ENCODE assay signal across 8 cellular contexts in genomic region chr19:10271543-10272086, GRCh38. TPM values are rescaled to one million over a fixed set of nuclear protein-coding genes. Genes with fewer than 3 reads are reported as not detected.
A peak's percentile ranks its signal among the peaks of the same experiment; 100 is the strongest.
DNase-seq lines count a peak whose midpoint lies in the region; ATAC-seq, FAIRE-seq and TF ChIP-seq lines count a peak whose summit lies in the region.

No MANE protein-coding gene starts in this region.

- ATAC-seq in GM19397 (IDR thresholded peaks at IDR 0.05; ENCODE audit: unreplicated experiment) (peak; percentile 33), HG02981 (IDR thresholded peaks at IDR 0.05; ENCODE audit: unreplicated experiment) (no peak)

- peak overlapping the region; percentile 41 for H3K4me3 ChIP-seq in NT2/D1 (ENCODE audit: insufficient read length, low read depth)
- peak overlapping the region; percentile 37 for H3K4me3 ChIP-seq in colonic mucosa
- H3K4me3 ChIP-seq in neural progenitor cell: no peak overlapping the region

- no peaks in the 10 kb centered on the region for H4K20me1 ChIP-seq in neural progenitor cell (ENCODE audit: low read depth)

- no peaks in the 10 kb centered on the region for H3K36me3 Mint-ChIP-seq in neural progenitor cell

- H3K27ac Mint-ChIP-seq in neural progenitor cell: no peak overlapping the region

- H3K27ac ChIP-seq in colonic mucosa: peak overlapping the region; percentile 81
- no peak overlapping the region for H3K27ac ChIP-seq in neural progenitor cell

- no peaks in the 10 kb centered on the region for H3K9me3 ChIP-seq in NT2/D1 (ENCODE audit: insufficient read depth, low read length)
- H3K9me3 ChIP-seq in colonic mucosa: no peaks in the 10 kb centered on the region
- H3K9me3 ChIP-seq in neural progenitor cell (ENCODE audit: low read depth): no peaks in the 10 kb centered on the region

- H3K27me3 ChIP-seq in NT2/D1 (ENCODE audit: insufficient read depth, insufficient read length) (peaks cover 13% of the 10 kb centered on the region), colonic mucosa (no peaks in the 10 kb centered on the region), neural progenitor cell (peaks cover 61% of the 10 kb centered on the region)

- FAIRE-seq in GM19239 (lab: Jason Lieb, UNC) (no peak), HTR-8/SVneo (lab: Jason Lieb, UNC) (no peak)

- H3K27me3 Mint-ChIP-seq in neural progenitor cell (ENCODE audit: insufficient read depth, low read depth): peaks cover 34% of the 10 kb centered on the region

- H3K4me3 Mint-ChIP-seq in neural progenitor cell: peak overlapping the region; percentile 35

- H3K9ac ChIP-seq in NT2/D1 (ENCODE audit: insufficient read length, low read depth): peak overlapping the region; percentile 62
- H3K9ac ChIP-seq in colonic mucosa (ENCODE audit: low read depth in 2 of 2, low read length in 2 of 2): peak overlapping the region; percentile 63 to 78
- no peak overlapping the region for H3K9ac ChIP-seq in neural progenitor cell

- intact Hi-C loops in colonic mucosa (cut with DNase I): no loop called here

- H3K4me2 ChIP-seq in neural progenitor cell: no peak overlapping the region

- H2AFZ ChIP-seq in neural progenitor cell (replicated peaks): no peak overlapping the region

- no peaks in the 10 kb centered on the region for H3K4me1 Mint-ChIP-seq in neural progenitor cell

- H3K4me1 ChIP-seq in NT2/D1 (ENCODE audit: insufficient read depth, insufficient read length): peaks cover 11% of the 10 kb centered on the region
- H3K4me1 ChIP-seq in colonic mucosa: peaks cover 9% of the 10 kb centered on the region
- H3K4me1 ChIP-seq in neural progenitor cell: no peaks in the 10 kb centered on the region

- no peak for TF ChIP-seq CTCF in colonic mucosa (IDR thresholded peaks at IDR 0.05)
- TF ChIP-seq CTCF in neural progenitor cell (IDR thresholded peaks at IDR 0.05): no peak

- H3K9me3 Mint-ChIP-seq in neural progenitor cell: no peaks in the 10 kb centered on the region

- H3K79me2 ChIP-seq in neural progenitor cell (ENCODE audit: low read depth): no peaks in the 10 kb centered on the region

- H3F3A ChIP-seq in neural progenitor cell (ENCODE audit: low read depth): peaks cover 18% of the 10 kb centered on the region

- DNase-seq in CD1c-positive myeloid dendritic cell (ENCODE audit: extremely low spot score): peak; percentile 85
- no peak for DNase-seq in NT2/D1 (ENCODE audit: low read depth, low spot score)
- peak; percentile 45 for DNase-seq in colonic mucosa
- DNase-seq in neural progenitor cell (ENCODE audit: low spot score): no peak
- no peak for DNase-seq in GM19239 (ENCODE audit: insufficient read length, low spot score)
- DNase-seq in HTR-8/SVneo (ENCODE audit: insufficient read length, low spot score): no peak

- H3K36me3 ChIP-seq in NT2/D1 (ENCODE audit: insufficient read depth, insufficient read length, low read length) (peaks cover 6% of the 10 kb centered on the region), colonic mucosa (no peaks in the 10 kb centered on the region), neural progenitor cell (no peaks in the 10 kb centered on the region)

RNA-seq across cellular contexts. Expression of gene ICAM1, which starts 0.7 kb away (rescaled TPM):
- total RNA-seq in colonic mucosa (10 to 100 TPM in 1 of 2 donors, 1 to 10 TPM in 1; 3.5 to 13.1 TPM), neural progenitor cell (ENCODE audit: low replicate concordance) (0.40 and 0.80 TPM in 2 replicates)

RNA-seq across cellular contexts. Expression of gene ICAM4, which starts 15.1 kb away (rescaled TPM):
- under 1 TPM; 0.19 to 0.37 TPM for total RNA-seq in colonic mucosa
- total RNA-seq in neural progenitor cell (ENCODE audit: low replicate concordance): 0.15 TPM in 1 of 2 replicates, not detected in the other

RNA-seq across cellular contexts. Expression of gene ICAM5, which starts 18.1 kb away (rescaled TPM):
- total RNA-seq in colonic mucosa (1 to 10 TPM in 1 of 2 donors, under 1 TPM in 1; 0.74 to 1.3 TPM), neural progenitor cell (ENCODE audit: low replicate concordance) (0.46 TPM in 1 of 2 replicates, not detected in the other)

RNA-seq across cellular contexts. Expression of gene MRPL4, which starts 19.6 kb away (rescaled TPM):
- total RNA-seq in colonic mucosa: 100 to 1,000 TPM in 1 of 2 donors, 10 to 100 TPM in 1; 48.9 to 116 TPM
- total RNA-seq in neural progenitor cell (ENCODE audit: low replicate concordance): 22.5 and 57.4 TPM in 2 replicates

RNA-seq across cellular contexts. Expression of gene ZGLP1, which starts 38.0 kb away (rescaled TPM):
- total RNA-seq in colonic mucosa (1 to 10 TPM in 1 of 2 donors, under 1 TPM in 1; 0.96 to 5.1 TPM), neural progenitor cell (ENCODE audit: low replicate concordance) (2.4 and 4.6 TPM in 2 replicates)

Comparison
In these comparisons a context has a peak if more than half of its experiments do, and no peak if none do; other contexts are left out.
1. DNase-seq: peak in CD1c-positive myeloid dendritic cell (single experiment) and colonic mucosa (single experiment); none in NT2/D1 (single experiment), neural progenitor cell (single experiment), GM19239 (single experiment) and HTR-8/SVneo (single experiment).